ENCODE assay signal across 8 cellular contexts in genomic region chr18:50374170-50374752, GRCh38. TPM values are rescaled to one million over a fixed set of nuclear protein-coding genes. Genes with fewer than 3 reads are reported as not detected.
DNase-seq lines count a peak whose midpoint lies in the region; ATAC-seq and TF ChIP-seq lines count a peak whose summit lies in the region.

No MANE protein-coding gene starts in this region.

- H3K27me3 ChIP-seq in BLaER1, result no peaks in the 10 kb centered on the region

- peaks cover 25% of the 10 kb centered on the region for H3K9me3 ChIP-seq in BLaER1

- peaks cover 15 to 22% of the 10 kb centered on the region in 2 donors for H3K27me3 Mint-ChIP-seq in effector memory CD8-positive, alpha-beta T cell
- peaks cover 13 to 15% of the 10 kb centered on the region in 2 donors for H3K27me3 Mint-ChIP-seq in natural killer cell (ENCODE audit: low read depth in 2 of 2)

- H3K4me3 Mint-ChIP-seq in effector memory CD8-positive, alpha-beta T cell, result peak overlapping the region; percentile 75 to 77
- H3K4me3 Mint-ChIP-seq in natural killer cell, result peak overlapping the region; percentile 84

- peaks cover 0 to 4% of the 10 kb centered on the region in 2 donors for H3K4me1 Mint-ChIP-seq in effector memory CD8-positive, alpha-beta T cell (ENCODE audit: low read depth in 2 of 2)
- peaks cover 13 to 17% of the 10 kb centered on the region in 2 donors for H3K4me1 Mint-ChIP-seq in natural killer cell

- no peaks in the 10 kb centered on the region for H4K20me1 ChIP-seq in BLaER1

- TF ChIP-seq POLR2A in NB4 (IDR thresholded peaks at IDR 0.05; ENCODE audit: extremely low read depth, insufficient read length), result no peak

- ATAC-seq in effector memory CD8-positive, alpha-beta T cell (replicated peaks), result no peak
- no peak for ATAC-seq in natural killer cell

- H3K36me3 Mint-ChIP-seq in effector memory CD8-positive, alpha-beta T cell (ENCODE audit: insufficient read depth), result peaks cover 6% of the 10 kb centered on the region
- H3K36me3 Mint-ChIP-seq in natural killer cell, result peaks cover 12% of the 10 kb centered on the region

- DNase-seq in NB4 (ENCODE audit: low read depth) (no peak), natural killer cell (no peak), COR-L47 (lab: John Stamatoyannopoulos, UW) (no peak), OCI-M2 (lab: John Stamatoyannopoulos, UW; ENCODE audit: unreplicated experiment) (no peak), pons (ENCODE audit: low spot score) (no peak), HCEC 1CT (no peak)
- DNase-seq in effector memory CD8-positive, alpha-beta T cell, result no peak

- H3K27ac ChIP-seq in BLaER1, result peak overlapping the region; percentile 79

- H3K9ac ChIP-seq in BLaER1, result peak overlapping the region; percentile 75; the same call in 1 of the 2 replicates

- intact Hi-C loops in natural killer cell (cut with micrococcal nuclease), result loop anchor here (1.0 kb wide), 1 partner anchor 87 kb away; the partner anchor contains the start of gene CXXC1

- peak overlapping the region; percentile 86 for H3K4me2 ChIP-seq in BLaER1

- peak overlapping the region; percentile 86 to 91 for H3K27ac Mint-ChIP-seq in effector memory CD8-positive, alpha-beta T cell
- peak overlapping the region; percentile 84 to 86 for H3K27ac Mint-ChIP-seq in natural killer cell

- H3K4me1 ChIP-seq in BLaER1, result peaks cover 24% of the 10 kb centered on the region

- no peak for TF ChIP-seq CTCF in NB4 (IDR thresholded peaks at IDR 0.05; ENCODE audit: low read depth, low read length)
- TF ChIP-seq CTCF in natural killer cell (IDR thresholded peaks at IDR 0.05), result no peak

- H3K4me3 ChIP-seq in BLaER1 (peak overlapping the region; percentile 84), NB4 (ENCODE audit: low read depth, low read length) (peak overlapping the region; percentile 59)

- peaks cover 3 to 5% of the 10 kb centered on the region in 2 donors for H3K9me3 Mint-ChIP-seq in effector memory CD8-positive, alpha-beta T cell
- H3K9me3 Mint-ChIP-seq in natural killer cell, result peaks cover 2 to 6% of the 10 kb centered on the region in 2 donors

- peaks cover 24% of the 10 kb centered on the region for H3K36me3 ChIP-seq in BLaER1

RNA-seq across cellular contexts. Expression of gene SKA1, which starts 0.6 kb away (rescaled TPM):
- 1 to 10 TPM; 1.1 to 1.2 (median 1.2) TPM for total RNA-seq in natural killer cell
